In genomic region chr3:139934557-139935070, GRCh38 we compare ENCODE assay signal across 9 cellular contexts. TPM values are rescaled to one million over a fixed set of nuclear protein-coding genes. Genes with fewer than 3 reads are reported as not detected.
A peak's percentile ranks its signal among the peaks of the same experiment; 100 is the strongest.
DNase-seq lines count a peak whose midpoint lies in the region; ATAC-seq and TF ChIP-seq lines count a peak whose summit lies in the region.
"Had no signal": no experiment of that assay in that cellular context is flagged by ENCODE, and none has a peak within 500 bp of the region (broad histone marks: within the 10 kb centered on the region; RNA-seq: fewer than 3 reads in every experiment).

No MANE protein-coding gene starts in this region.

- H3K27ac Mint-ChIP-seq in activated CD4-positive, alpha-beta T cell treated with anti-CD3 and anti-CD28 coated beads, Interleukin-2, amount 10 ng/mL, durations not matched to agents 24 days and 14 days, result no peak overlapping the region

- no peak for TF ChIP-seq POLR2A in gastrocnemius medialis (IDR thresholded peaks at IDR 0.05)

- H3K27me3 Mint-ChIP-seq in activated CD4-positive, alpha-beta T cell treated with anti-CD3 and anti-CD28 coated beads, Interleukin-2, amount 10 ng/mL, durations not matched to agents 24 days and 14 days, result peaks cover 51% of the 10 kb centered on the region

- intact Hi-C loops in activated CD4-positive, alpha-beta T cell treated with anti-CD3 and anti-CD28 coated beads, Interleukin-2, amount 10 ng/mL, durations not matched to agents 24 days and 14 days (cut with micrococcal nuclease), result loop anchor here (5.0 kb wide), 1 partner anchor 507 kb away; no protein-coding TSS in a partner anchor
- intact Hi-C loops in gastrocnemius medialis (cut with DNase I; ENCODE audit: low total_unique reads), result loop anchor here (2.0 to 10.0 kb wide), 4 partner anchors 150 to 928 kb away; no protein-coding TSS in a partner anchor

- no peaks in the 10 kb centered on the region for H3K9me3 Mint-ChIP-seq in activated CD4-positive, alpha-beta T cell treated with anti-CD3 and anti-CD28 coated beads, Interleukin-2, amount 10 ng/mL, durations not matched to agents 24 days and 14 days

- H3K4me1 ChIP-seq in gastrocnemius medialis, result no peaks in the 10 kb centered on the region

- H3K27me3 ChIP-seq in gastrocnemius medialis, result peaks cover 0 to 9% (median 0%) of the 10 kb centered on the region in 3 donors

- peak in 1 of 5 experiments; percentile 42 for TF ChIP-seq CTCF in gastrocnemius medialis (IDR thresholded peaks at IDR 0.05 in 4 of 5, conservative IDR thresholded peaks at IDR 0.05 in 1 of 5)

- no peaks in the 10 kb centered on the region for H3K36me3 ChIP-seq in gastrocnemius medialis

- in situ Hi-C loops in gastrocnemius medialis (cut with MboI; ENCODE audit: low sequenced_read_pairs in 4 of 4), result loop anchor here (10.0 to 25.0 kb wide), 4 partner anchors 510 to 930 kb away; no protein-coding TSS in a partner anchor

- H3K9me3 ChIP-seq in iPS-18c (ENCODE audit: control insufficient read depth, insufficient read depth, low read length), result peaks cover 4% of the 10 kb centered on the region
- no peaks in the 10 kb centered on the region for H3K9me3 ChIP-seq in gastrocnemius medialis

- peak; percentile 48 for DNase-seq in activated CD4-positive, alpha-beta T cell treated with anti-CD3 and anti-CD28 coated beads, Interleukin-2, amount 10 ng/mL, durations not matched to agents 24 days and 14 days
- DNase-seq in activated CD4-positive, alpha-beta T cell treated with anti-CD3 and anti-CD28 coated beads, Interleukin-2, amount 50 U/mL, for 1 hour, result no peak
- DNase-seq in NCI-H146 (lab: John Stamatoyannopoulos, UW) (peak; percentile 97), astrocyte of the hippocampus (ENCODE audit: low read depth, low spot score) (peak; percentile 88), gastrocnemius medialis (peak; percentile 19 to 29), GOT3 (lab: John Stamatoyannopoulos, UW) (no peak), amniotic stem cell (lab: John Stamatoyannopoulos, UW) (no peak)
- DNase-seq: DND-41 had no signal

- H3K27ac ChIP-seq in gastrocnemius medialis, result peak overlapping the region in 1 of 4 donors; percentile 59

- H3K36me3 Mint-ChIP-seq in activated CD4-positive, alpha-beta T cell treated with anti-CD3 and anti-CD28 coated beads, Interleukin-2, amount 10 ng/mL, durations not matched to agents 24 days and 14 days (ENCODE audit: low read depth), result no peaks in the 10 kb centered on the region

- H3K4me3 ChIP-seq in iPS-18c (ENCODE audit: insufficient read depth, low read depth, low read length) (peak overlapping the region; percentile 77), gastrocnemius medialis (peak overlapping the region; percentile 57 to 67 (median 60))

- peak; percentile 48 to 66 for ATAC-seq in gastrocnemius medialis

- H3K4me1 Mint-ChIP-seq in activated CD4-positive, alpha-beta T cell treated with anti-CD3 and anti-CD28 coated beads, Interleukin-2, amount 10 ng/mL, durations not matched to agents 24 days and 14 days, result peaks cover 6% of the 10 kb centered on the region

- H3K4me3 Mint-ChIP-seq in activated CD4-positive, alpha-beta T cell treated with anti-CD3 and anti-CD28 coated beads, Interleukin-2, amount 10 ng/mL, durations not matched to agents 24 days and 14 days, result no peak overlapping the region

RNA-seq across cellular contexts. Expression of gene CLSTN2, which starts 0.4 kb away (rescaled TPM):
- not detected in 2 replicates for total RNA-seq in activated CD4-positive, alpha-beta T cell treated with anti-CD3 and anti-CD28 coated beads, Interleukin-2, amount 10 ng/mL, durations not matched to agents 24 days and 14 days
- 1 to 10 TPM; 1.1 to 4.9 (median 4.0) TPM for total RNA-seq in gastrocnemius medialis

Comparison
In these comparisons a context has a peak if more than half of its experiments do, and no peak if none do; other contexts are left out.
1. DNase-seq: peak in activated CD4-positive, alpha-beta T cell treated with anti-CD3 and anti-CD28 coated beads, Interleukin-2, amount 10 ng/mL, durations not matched to agents 24 days and 14 days (single experiment), NCI-H146 (single experiment), astrocyte of the hippocampus (single experiment) and gastrocnemius medialis (2 of 2); none in activated CD4-positive, alpha-beta T cell treated with anti-CD3 and anti-CD28 coated beads, Interleukin-2, amount 50 U/mL, for 1 hour (single experiment), GOT3 (single experiment) and amniotic stem cell (single experiment).